In the genomic region with DNA sequence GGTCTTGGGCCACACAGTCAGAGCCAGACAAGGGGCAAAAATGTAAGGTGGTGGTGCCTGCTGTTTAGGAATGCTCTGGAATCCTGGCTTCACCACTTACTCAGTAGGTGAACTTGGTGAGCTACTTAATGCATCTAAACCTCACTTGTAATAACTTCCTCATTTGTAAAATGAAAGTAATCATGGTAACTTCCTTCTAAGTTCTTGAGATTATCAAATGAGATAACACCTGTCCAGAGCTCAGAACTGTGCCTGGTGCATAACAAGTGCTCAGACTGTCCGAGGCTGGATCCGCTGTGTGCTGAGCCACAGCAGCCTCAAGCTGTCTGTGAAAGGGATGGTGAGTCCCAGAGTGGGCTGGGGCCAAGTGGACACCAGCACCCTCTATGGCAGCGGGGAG, we compare ENCODE assay signal across 1 cellular context.
TF ChIP-seq lines count a peak whose summit lies in the region.

No MANE protein-coding gene starts in this region.

TF ChIP-seq in GM12878, 131 proteins besides CTCF, POLR2A, EP300 and RAD21 (continued from another document):
- TF ChIP-seq CHD1 (IDR thresholded peaks at IDR 0.05; ENCODE audit: low read depth, low read length) (no peak), SRF (IDR thresholded peaks at IDR 0.05; ENCODE audit: low read depth in 2 of 2, low read length in 2 of 2) (no peak), IKZF1 (conservative IDR thresholded peaks at IDR 0.05) (no peak), RB1 (IDR thresholded peaks at IDR 0.05; ENCODE audit: borderline replicate concordance) (no peak)
